1 cellular context compared by ENCODE assay signal in the genomic region with DNA sequence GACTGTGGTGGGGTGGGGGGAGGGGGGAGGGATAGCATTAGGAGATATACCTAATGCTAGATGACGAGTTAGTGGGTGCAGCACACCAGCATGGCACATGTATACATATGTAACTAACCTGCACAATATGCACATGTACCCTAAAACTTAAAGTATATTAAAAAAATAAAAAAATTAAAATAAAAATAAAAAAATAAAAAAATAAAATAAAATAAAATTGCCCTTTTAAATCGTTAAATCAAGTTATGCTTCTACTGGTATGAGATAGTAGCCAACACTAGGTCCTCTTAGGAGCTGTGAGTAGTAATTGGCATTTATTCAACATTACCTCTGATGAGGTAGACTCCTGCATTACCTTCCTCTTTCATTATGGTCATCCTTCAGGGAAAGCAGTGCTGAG. TPM values are rescaled to one million over a fixed set of nuclear protein-coding genes. Genes with fewer than 3 reads are reported as not detected.
"Had no signal": no experiment of that assay in that cellular context is flagged by ENCODE, and none has a peak within 500 bp of the region (broad histone marks: within the 10 kb centered on the region; RNA-seq: fewer than 3 reads in every experiment).

No MANE protein-coding gene starts in this region.

RNA-seq across cellular contexts. Expression of a gene that starts 52.9 kb away (rescaled TPM):
- total RNA-seq: M059J had no signal
